ENCODE assay signal across 19 cellular contexts in genomic region chr5:155189981-155190380, GRCh38.
DNase-seq lines count a peak whose midpoint lies in the region; ATAC-seq and TF ChIP-seq lines count a peak whose summit lies in the region.
"Had no signal": no experiment of that assay in that cellular context is flagged by ENCODE, and none has a peak within 500 bp of the region (broad histone marks: within the 10 kb centered on the region; RNA-seq: fewer than 3 reads in every experiment).

No MANE protein-coding gene starts in this region.

- no peaks in the 10 kb centered on the region for H3K36me3 ChIP-seq in CD4-positive, alpha-beta memory T cell (ENCODE audit: insufficient read depth, low read length)
- H3K36me3 ChIP-seq: heart right ventricle had no signal

- no peak overlapping the region for H3K27ac Mint-ChIP-seq in T-helper 2 cell treated with Interferon-gamma antibody and Interleukin-4, amounts not matched to agents 5 μg/mL and 100 μg/mL, for 36 hours
- H3K27ac Mint-ChIP-seq in CD4-positive, alpha-beta memory T cell, result no peak overlapping the region
- H3K27ac Mint-ChIP-seq: activated naive CD8-positive, alpha-beta T cell treated with anti-CD3 and anti-CD28 coated beads, Interleukin-2, amount 10 ng/mL, durations not matched to agents 7 days and 5 days; HFFc6 had no signal

- H3K36me3 Mint-ChIP-seq in T-helper 2 cell treated with Interferon-gamma antibody and Interleukin-4, amounts not matched to agents 5 μg/mL and 100 μg/mL, for 36 hours (ENCODE audit: low read depth), result no peaks in the 10 kb centered on the region
- H3K36me3 Mint-ChIP-seq in CD4-positive, alpha-beta memory T cell, result no peaks in the 10 kb centered on the region
- H3K36me3 Mint-ChIP-seq: activated naive CD8-positive, alpha-beta T cell treated with anti-CD3 and anti-CD28 coated beads, Interleukin-2, amount 10 ng/mL, durations not matched to agents 7 days and 5 days had no signal

- no peak overlapping the region for H3K4me3 Mint-ChIP-seq in T-helper 2 cell treated with Interferon-gamma antibody and Interleukin-4, amounts not matched to agents 5 μg/mL and 100 μg/mL, for 36 hours
- H3K4me3 Mint-ChIP-seq in CD4-positive, alpha-beta memory T cell, result no peak overlapping the region
- H3K4me3 Mint-ChIP-seq: activated naive CD8-positive, alpha-beta T cell treated with anti-CD3 and anti-CD28 coated beads, Interleukin-2, amount 10 ng/mL, durations not matched to agents 7 days and 5 days; activated T-cell treated with anti-CD3 and anti-CD28 coated beads, Interleukin-2, amount 50 U/mL, for 4 hours; HFFc6 had no signal

- peak; percentile 74 for ATAC-seq in HG03565 (IDR thresholded peaks at IDR 0.05; ENCODE audit: unreplicated experiment)
- ATAC-seq in GM19395 (IDR thresholded peaks at IDR 0.05; ENCODE audit: unreplicated experiment), result no peak
- ATAC-seq: activated T-cell treated with anti-CD3 and anti-CD28 coated beads, Interleukin-2, amount 50 U/mL, for 4 hours; heart right ventricle had no signal

- no peak for TF ChIP-seq CTCF in epithelial cell of esophagus (IDR thresholded peaks at IDR 0.05; ENCODE audit: insufficient read depth, low read depth, low read length, missing control alignments)

- no peaks in the 10 kb centered on the region for H3K27me3 Mint-ChIP-seq in T-helper 2 cell treated with Interferon-gamma antibody and Interleukin-4, amounts not matched to agents 5 μg/mL and 100 μg/mL, for 36 hours (ENCODE audit: low read depth)
- peaks cover 2 to 4% of the 10 kb centered on the region in 2 donors for H3K27me3 Mint-ChIP-seq in CD4-positive, alpha-beta memory T cell
- H3K27me3 Mint-ChIP-seq: activated naive CD8-positive, alpha-beta T cell treated with anti-CD3 and anti-CD28 coated beads, Interleukin-2, amount 10 ng/mL, durations not matched to agents 7 days and 5 days had no signal

- no peaks in the 10 kb centered on the region for H3K9me3 ChIP-seq in CD4-positive, alpha-beta memory T cell (ENCODE audit: control insufficient read depth in 1 of 2, low read length in 2 of 2)
- H3K9me3 ChIP-seq: Caco-2 had no signal

- peak; percentile 29 for DNase-seq in DMS153 treated with DMSO at 0.1 percent for 48 hours (lab: John Stamatoyannopoulos, UW; ENCODE audit: unreplicated experiment)
- peak; percentile 99 for DNase-seq in NCI-H69 (lab: John Stamatoyannopoulos, UW)
- peak; percentile 63 for DNase-seq in epithelial cell of esophagus (ENCODE audit: low read depth)
- DNase-seq in T-helper 2 cell treated with Interferon-gamma antibody and Interleukin-4, amounts not matched to agents 5 μg/mL and 100 μg/mL, for 36 hours (ENCODE audit: low spot score), result no peak
- no peak for DNase-seq in H4 (ENCODE audit: low spot score)
- no peak for DNase-seq in CD4-positive, alpha-beta memory T cell
- DNase-seq: activated naive CD8-positive, alpha-beta T cell treated with anti-CD3 and anti-CD28 coated beads, Interleukin-2, amount 10 ng/mL, durations not matched to agents 7 days and 5 days; activated T-cell treated with anti-CD3 and anti-CD28 coated beads, Interleukin-2, amount 50 U/mL, for 4 hours; Caco-2; heart right ventricle; HFFc6; KG1; NCI-H524; occipital lobe; PC-9; stimulated activated CD4-positive, alpha-beta T cell treated with anti-CD3 and anti-CD28 coated beads, Interleukin-2, amount 100 ng/mL, for 48 hours had no signal

- CTCF ChIA-PET in CD4-positive, alpha-beta memory T cell (lab: Charles Lee; ENCODE audit: partially characterized antibody), result no interaction called here

- no peaks in the 10 kb centered on the region for H3K4me1 ChIP-seq in CD4-positive, alpha-beta memory T cell (ENCODE audit: insufficient read depth, low read length)
- H3K4me1 ChIP-seq: Caco-2 had no signal

- no peaks in the 10 kb centered on the region for H3K4me1 Mint-ChIP-seq in T-helper 2 cell treated with Interferon-gamma antibody and Interleukin-4, amounts not matched to agents 5 μg/mL and 100 μg/mL, for 36 hours (ENCODE audit: low read depth)
- H3K4me1 Mint-ChIP-seq in CD4-positive, alpha-beta memory T cell, result no peaks in the 10 kb centered on the region
- H3K4me1 Mint-ChIP-seq: activated naive CD8-positive, alpha-beta T cell treated with anti-CD3 and anti-CD28 coated beads, Interleukin-2, amount 10 ng/mL, durations not matched to agents 7 days and 5 days had no signal

- peaks cover 3% of the 10 kb centered on the region for H3K9me3 Mint-ChIP-seq in T-helper 2 cell treated with Interferon-gamma antibody and Interleukin-4, amounts not matched to agents 5 μg/mL and 100 μg/mL, for 36 hours
- H3K9me3 Mint-ChIP-seq in CD4-positive, alpha-beta memory T cell, result peaks cover 1 to 14% (median 5%) of the 10 kb centered on the region in 8 donors
- H3K9me3 Mint-ChIP-seq: activated T-cell treated with anti-CD3 and anti-CD28 coated beads, Interleukin-2, amount 50 U/mL, for 4 hours had no signal

- H3K27me3 ChIP-seq in CD4-positive, alpha-beta memory T cell (ENCODE audit: insufficient read depth, low read length), result no peaks in the 10 kb centered on the region
- H3K27me3 ChIP-seq: heart right ventricle had no signal

- intact Hi-C loops in CD4-positive, alpha-beta memory T cell (cut with micrococcal nuclease), result no loop called here

- POLR2A ChIA-PET in CD4-positive, alpha-beta memory T cell (lab: Charles Lee; ENCODE audit: partially characterized antibody), result no interaction called here

- H3K27ac ChIP-seq in CD4-positive, alpha-beta memory T cell (ENCODE audit: low read depth, low read length), result no peak overlapping the region
- H3K27ac ChIP-seq: heart right ventricle, HL-60, PC-9 had no signal

- H3K4me3 ChIP-seq in epithelial cell of esophagus (ENCODE audit: low read length), result no peak overlapping the region
- H3K4me3 ChIP-seq in CD4-positive, alpha-beta memory T cell (ENCODE audit: low read length in 2 of 2), result no peak overlapping the region
- H3K4me3 ChIP-seq: heart right ventricle, PC-9 had no signal

Comparison
In these comparisons a context has a peak if more than half of its experiments do, and no peak if none do; other contexts are left out.
1. DNase-seq: peak in DMS153 treated with DMSO at 0.1 percent for 48 hours (single experiment), NCI-H69 (single experiment) and epithelial cell of esophagus (single experiment); none in T-helper 2 cell treated with Interferon-gamma antibody and Interleukin-4, amounts not matched to agents 5 μg/mL and 100 μg/mL, for 36 hours (single experiment), H4 (single experiment) and CD4-positive, alpha-beta memory T cell (0 of 5).